In the genomic region with DNA sequence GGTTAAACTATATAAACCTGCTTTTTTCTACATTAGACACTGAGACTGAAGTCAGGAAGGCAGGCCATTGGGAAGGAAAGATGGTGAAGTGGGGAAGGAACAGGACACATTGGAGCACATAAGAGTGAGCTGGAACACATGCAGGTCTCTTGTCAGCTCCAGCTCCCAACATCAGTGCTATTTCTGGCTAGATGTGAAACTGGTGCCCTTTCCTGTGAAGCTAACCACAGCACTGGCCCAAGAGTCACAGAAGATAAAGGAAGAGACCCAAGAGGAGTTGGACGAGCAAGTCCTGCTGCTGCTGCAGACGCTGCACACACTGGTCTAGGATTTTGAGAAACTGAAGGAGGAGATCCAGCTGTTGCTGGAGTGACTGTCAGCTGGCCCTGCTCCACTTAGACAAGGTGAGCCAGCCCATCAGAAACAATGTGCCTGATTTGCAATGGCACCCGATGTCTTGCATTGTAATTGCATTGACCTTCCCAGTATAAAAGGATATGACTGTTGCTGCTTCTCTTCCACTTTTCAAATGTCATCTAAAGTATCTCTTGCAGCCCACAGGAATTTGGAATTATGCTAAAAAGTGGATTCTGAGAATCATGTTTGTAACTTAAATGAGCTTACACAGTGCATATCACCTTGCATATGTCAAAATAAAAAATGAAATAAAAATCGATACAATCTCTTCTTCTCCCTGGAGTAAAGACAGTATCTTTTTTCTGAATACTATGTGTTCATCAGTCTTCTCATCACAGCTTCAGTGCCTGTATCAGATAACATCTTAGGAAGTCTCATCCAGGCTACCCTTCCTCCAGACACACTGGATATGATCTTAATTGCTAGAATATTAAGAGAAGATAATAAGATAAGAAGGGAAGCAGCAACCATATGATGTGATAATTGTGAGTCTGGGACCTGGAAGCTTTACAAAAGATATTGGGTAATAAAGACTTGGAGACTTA, we compare ENCODE assay signal across 1 cellular context.
A peak's percentile ranks its signal among the peaks of the same experiment; 100 is the strongest.
TF ChIP-seq lines count a peak whose summit lies in the region.

No MANE protein-coding gene starts in this region.

TF ChIP-seq in SK-N-SH, 30 proteins besides CTCF, POLR2A, EP300 and RAD21 (continued from another document):
- TF ChIP-seq CHD2 (IDR thresholded peaks at IDR 0.05; ENCODE audit: low read length, partially characterized antibody) (peak; percentile 29), TCF12 (IDR thresholded peaks at IDR 0.05) (peak; percentile 78), TEAD4 (IDR thresholded peaks at IDR 0.05; ENCODE audit: borderline replicate concordance, insufficient read depth) (no peak), ZBTB33 (IDR thresholded peaks at IDR 0.05; ENCODE audit: borderline replicate concordance, low read depth) (0 out of 2 replicates have a peak, but pooled peaks have one; percentile 16), TAF1 (IDR thresholded peaks at IDR 0.05; ENCODE audit: borderline replicate concordance, low read depth, low read length) (no peak), MAX (IDR thresholded peaks at IDR 0.05; ENCODE audit: low read depth) (no peak), FOSL2 (IDR thresholded peaks at IDR 0.05; ENCODE audit: borderline replicate concordance, low read depth) (no peak), ELF1 (IDR thresholded peaks at IDR 0.05) (no peak), MEF2A (IDR thresholded peaks at IDR 0.05; ENCODE audit: borderline replicate concordance, low read depth) (no peak), JUND (IDR thresholded peaks at IDR 0.05) (peak; percentile 41), PBX3 (IDR thresholded peaks at IDR 0.05) (peak; percentile 5; the same call in 1 of the 2 replicates), POLR2AphosphoS5 (IDR thresholded peaks at IDR 0.05; ENCODE audit: low read depth, low read length) (no peak)
- TF ChIP-seq, protein P1, sequence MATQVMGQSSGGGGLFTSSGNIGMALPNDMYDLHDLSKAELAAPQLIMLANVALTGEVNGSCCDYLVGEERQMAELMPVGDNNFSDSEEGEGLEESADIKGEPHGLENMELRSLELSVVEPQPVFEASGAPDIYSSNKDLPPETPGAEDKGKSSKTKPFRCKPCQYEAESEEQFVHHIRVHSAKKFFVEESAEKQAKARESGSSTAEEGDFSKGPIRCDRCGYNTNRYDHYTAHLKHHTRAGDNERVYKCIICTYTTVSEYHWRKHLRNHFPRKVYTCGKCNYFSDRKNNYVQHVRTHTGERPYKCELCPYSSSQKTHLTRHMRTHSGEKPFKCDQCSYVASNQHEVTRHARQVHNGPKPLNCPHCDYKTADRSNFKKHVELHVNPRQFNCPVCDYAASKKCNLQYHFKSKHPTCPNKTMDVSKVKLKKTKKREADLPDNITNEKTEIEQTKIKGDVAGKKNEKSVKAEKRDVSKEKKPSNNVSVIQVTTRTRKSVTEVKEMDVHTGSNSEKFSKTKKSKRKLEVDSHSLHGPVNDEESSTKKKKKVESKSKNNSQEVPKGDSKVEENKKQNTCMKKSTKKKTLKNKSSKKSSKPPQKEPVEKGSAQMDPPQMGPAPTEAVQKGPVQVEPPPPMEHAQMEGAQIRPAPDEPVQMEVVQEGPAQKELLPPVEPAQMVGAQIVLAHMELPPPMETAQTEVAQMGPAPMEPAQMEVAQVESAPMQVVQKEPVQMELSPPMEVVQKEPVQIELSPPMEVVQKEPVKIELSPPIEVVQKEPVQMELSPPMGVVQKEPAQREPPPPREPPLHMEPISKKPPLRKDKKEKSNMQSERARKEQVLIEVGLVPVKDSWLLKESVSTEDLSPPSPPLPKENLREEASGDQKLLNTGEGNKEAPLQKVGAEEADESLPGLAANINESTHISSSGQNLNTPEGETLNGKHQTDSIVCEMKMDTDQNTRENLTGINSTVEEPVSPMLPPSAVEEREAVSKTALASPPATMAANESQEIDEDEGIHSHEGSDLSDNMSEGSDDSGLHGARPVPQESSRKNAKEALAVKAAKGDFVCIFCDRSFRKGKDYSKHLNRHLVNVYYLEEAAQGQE (IDR thresholded peaks at IDR 0.05; ENCODE audit: low read depth, low read length) = no peak
- TF ChIP-seq, protein P2, sequence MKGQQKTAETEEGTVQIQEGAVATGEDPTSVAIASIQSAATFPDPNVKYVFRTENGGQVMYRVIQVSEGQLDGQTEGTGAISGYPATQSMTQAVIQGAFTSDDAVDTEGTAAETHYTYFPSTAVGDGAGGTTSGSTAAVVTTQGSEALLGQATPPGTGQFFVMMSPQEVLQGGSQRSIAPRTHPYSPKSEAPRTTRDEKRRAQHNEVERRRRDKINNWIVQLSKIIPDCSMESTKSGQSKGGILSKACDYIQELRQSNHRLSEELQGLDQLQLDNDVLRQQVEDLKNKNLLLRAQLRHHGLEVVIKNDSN (IDR thresholded peaks at IDR 0.05; ENCODE audit: borderline replicate concordance, low read depth) = no peak
